1 cellular context compared by ENCODE assay signal in the genomic region with DNA sequence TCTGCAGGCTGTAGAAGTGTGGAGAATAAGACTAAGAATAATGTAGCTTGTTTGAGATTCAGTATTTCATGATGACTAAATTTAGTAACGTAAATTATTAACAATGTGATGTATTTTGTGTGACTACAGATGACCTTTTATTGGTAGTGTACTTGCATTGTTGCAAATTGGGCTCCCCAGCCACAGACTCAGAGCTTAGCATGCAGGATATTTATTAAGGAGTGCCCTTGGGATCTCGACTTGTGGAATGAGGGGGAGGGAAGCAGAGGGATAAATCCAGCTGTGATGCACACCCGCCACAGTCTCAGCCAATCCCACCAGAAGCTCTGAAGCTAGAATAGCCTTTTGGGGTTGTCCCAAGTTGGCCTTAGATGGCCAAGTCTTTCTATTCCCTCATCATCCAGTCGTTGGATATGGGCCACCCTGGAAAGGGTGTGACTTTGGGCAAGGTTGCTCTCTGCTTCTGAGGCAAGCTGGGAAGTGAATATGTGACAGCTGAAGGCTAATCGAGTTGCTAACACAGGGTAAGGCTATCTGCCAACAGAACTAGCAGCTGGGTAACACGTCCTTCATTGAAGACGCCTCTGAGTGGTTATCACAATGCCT.
TF ChIP-seq lines count a peak whose summit lies in the region.

No MANE protein-coding gene starts in this region.

TF ChIP-seq in IMR-90, 13 proteins besides CTCF, POLR2A, EP300 and RAD21 (continued from another document):
- TF ChIP-seq, protein P1, sequence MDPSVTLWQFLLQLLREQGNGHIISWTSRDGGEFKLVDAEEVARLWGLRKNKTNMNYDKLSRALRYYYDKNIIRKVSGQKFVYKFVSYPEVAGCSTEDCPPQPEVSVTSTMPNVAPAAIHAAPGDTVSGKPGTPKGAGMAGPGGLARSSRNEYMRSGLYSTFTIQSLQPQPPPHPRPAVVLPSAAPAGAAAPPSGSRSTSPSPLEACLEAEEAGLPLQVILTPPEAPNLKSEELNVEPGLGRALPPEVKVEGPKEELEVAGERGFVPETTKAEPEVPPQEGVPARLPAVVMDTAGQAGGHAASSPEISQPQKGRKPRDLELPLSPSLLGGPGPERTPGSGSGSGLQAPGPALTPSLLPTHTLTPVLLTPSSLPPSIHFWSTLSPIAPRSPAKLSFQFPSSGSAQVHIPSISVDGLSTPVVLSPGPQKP (IDR thresholded peaks at IDR 0.05; ENCODE audit: borderline replicate concordance, low read depth, low read length): no peak
- TF ChIP-seq MAZ (IDR thresholded peaks at IDR 0.05; ENCODE audit: borderline replicate concordance, low read depth, low read length) (no peak), FOS (IDR thresholded peaks at IDR 0.05; ENCODE audit: low read depth, low read length) (no peak), RFX5 (IDR thresholded peaks at IDR 0.05; ENCODE audit: low read depth, low read length) (no peak), CHD1 (IDR thresholded peaks at IDR 0.05; ENCODE audit: low read depth, low read length) (no peak), SMC3 (IDR thresholded peaks at IDR 0.05; ENCODE audit: low read depth, low read length) (no peak), BHLHE40 (IDR thresholded peaks at IDR 0.05; ENCODE audit: low read depth, low read length) (no peak), RCOR1 (IDR thresholded peaks at IDR 0.05; ENCODE audit: insufficient replicate concordance, low read length) (no peak)
- TF ChIP-seq, protein P2, sequence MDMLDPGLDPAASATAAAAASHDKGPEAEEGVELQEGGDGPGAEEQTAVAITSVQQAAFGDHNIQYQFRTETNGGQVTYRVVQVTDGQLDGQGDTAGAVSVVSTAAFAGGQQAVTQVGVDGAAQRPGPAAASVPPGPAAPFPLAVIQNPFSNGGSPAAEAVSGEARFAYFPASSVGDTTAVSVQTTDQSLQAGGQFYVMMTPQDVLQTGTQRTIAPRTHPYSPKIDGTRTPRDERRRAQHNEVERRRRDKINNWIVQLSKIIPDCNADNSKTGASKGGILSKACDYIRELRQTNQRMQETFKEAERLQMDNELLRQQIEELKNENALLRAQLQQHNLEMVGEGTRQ (IDR thresholded peaks at IDR 0.05; ENCODE audit: low read depth, low read length): no peak
